In the genomic region with DNA sequence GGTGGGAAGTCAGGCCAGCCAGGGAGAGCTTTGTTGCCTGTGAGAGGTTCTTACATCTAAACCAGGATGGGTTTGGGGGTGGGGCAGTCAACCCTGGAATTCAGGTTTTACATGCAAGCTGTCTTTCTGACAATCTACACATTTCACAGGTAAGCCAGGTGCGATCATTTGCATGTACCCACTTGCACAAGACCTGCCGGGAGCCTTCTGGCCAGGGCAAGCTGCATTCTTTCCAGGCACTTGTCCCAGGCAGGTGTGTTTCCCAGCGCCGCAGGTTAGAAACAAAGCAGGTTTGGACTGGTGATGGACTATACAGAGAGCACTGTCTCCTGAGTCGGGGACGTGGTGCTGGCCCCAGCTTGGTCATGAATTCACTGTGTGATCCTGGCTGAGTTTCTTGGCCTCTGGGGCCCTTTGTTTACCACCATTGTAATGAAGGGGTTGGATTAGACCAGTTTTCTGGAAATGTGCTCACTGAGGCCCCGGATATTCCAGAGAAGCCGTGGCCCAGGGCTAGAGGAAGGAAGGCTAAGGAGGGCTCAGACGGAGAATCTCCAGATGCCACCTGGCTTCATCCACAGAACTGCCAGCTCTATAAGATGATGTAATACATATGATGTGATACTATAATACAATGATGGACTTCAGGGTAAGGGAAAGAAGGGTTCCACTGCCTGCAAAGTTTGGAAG, we compare ENCODE assay signal across 15 cellular contexts.
A peak's percentile ranks its signal among the peaks of the same experiment; 100 is the strongest.
DNase-seq lines count a peak whose midpoint lies in the region; ATAC-seq, FAIRE-seq and TF ChIP-seq lines count a peak whose summit lies in the region.
"Had no signal": no experiment of that assay in that cellular context is flagged by ENCODE, and none has a peak within 500 bp of the region (broad histone marks: within the 10 kb centered on the region; RNA-seq: fewer than 3 reads in every experiment).

No MANE protein-coding gene starts in this region.

- intact Hi-C loops in CD4-positive, alpha-beta memory T cell (cut with micrococcal nuclease), result no loop called here
- intact Hi-C loops in ovary (cut with DNase I), result no loop called here

- peaks cover 2% of the 10 kb centered on the region for H3K27me3 Mint-ChIP-seq in activated CD8-positive, alpha-beta T cell treated with anti-CD3 and anti-CD28 coated beads, Interleukin-2, amount 10 ng/mL, durations not matched to agents 7 days and 5 days (ENCODE audit: low read depth)
- peaks cover 6 to 8% of the 10 kb centered on the region in 2 donors for H3K27me3 Mint-ChIP-seq in CD4-positive, alpha-beta memory T cell

- H3K4me3 ChIP-seq in RWPE2 (ENCODE audit: severe bottlenecking), result no peak overlapping the region
- no peak overlapping the region for H3K4me3 ChIP-seq in keratinocyte (ENCODE audit: control insufficient read depth in 2 of 3, extremely low read depth in 1 of 3, insufficient read depth in 2 of 3, low read depth in 1 of 3, low read length in 3 of 3)
- no peak overlapping the region for H3K4me3 ChIP-seq in smooth muscle cell
- no peak overlapping the region for H3K4me3 ChIP-seq in CD4-positive, alpha-beta memory T cell (ENCODE audit: low read length in 2 of 2)
- H3K4me3 ChIP-seq in ovary, result no peak overlapping the region

- H3K79me2 ChIP-seq in keratinocyte (ENCODE audit: control insufficient read depth, insufficient read depth, low read length) (no peaks in the 10 kb centered on the region), smooth muscle cell (ENCODE audit: low read depth) (no peaks in the 10 kb centered on the region)

- dilution Hi-C loops in keratinocyte (cut with MboI; ENCODE audit: extremely low pct_ligation_motif_present, low sequenced_read_pairs), result no loop called here

- H3K9me3 ChIP-seq in RWPE2 (ENCODE audit: severe bottlenecking), result no peaks in the 10 kb centered on the region
- H3K9me3 ChIP-seq in keratinocyte (ENCODE audit: control insufficient read depth, low read depth, low read length), result no peaks in the 10 kb centered on the region
- H3K9me3 ChIP-seq in smooth muscle cell (replicated peaks; ENCODE audit: low read depth), result no peaks in the 10 kb centered on the region
- H3K9me3 ChIP-seq in CD4-positive, alpha-beta memory T cell (ENCODE audit: control insufficient read depth in 1 of 2, low read length in 2 of 2), result no peaks in the 10 kb centered on the region
- no peaks in the 10 kb centered on the region for H3K9me3 ChIP-seq in ovary

- peak; percentile 100 for FAIRE-seq in keratinocyte (lab: Jason Lieb, UNC)
- FAIRE-seq: islet of Langerhans had no signal

- H3K9me1 ChIP-seq in keratinocyte (ENCODE audit: control insufficient read depth, extremely low read depth, insufficient read depth, low read length), result no peaks in the 10 kb centered on the region

- H4K20me1 ChIP-seq in keratinocyte (ENCODE audit: control insufficient read depth, extremely low read depth, insufficient read depth, low read length) (no peaks in the 10 kb centered on the region), smooth muscle cell (ENCODE audit: low read depth) (no peaks in the 10 kb centered on the region)

- CTCF ChIA-PET in activated CD8-positive, alpha-beta T cell treated with anti-CD3 and anti-CD28 coated beads, Interleukin-2, amount 10 ng/mL, durations not matched to agents 7 days and 5 days (lab: Charles Lee), result no interaction called here
- CTCF ChIA-PET in CD4-positive, alpha-beta memory T cell (lab: Charles Lee; ENCODE audit: partially characterized antibody), result no interaction called here

- H3K27ac Mint-ChIP-seq in activated CD8-positive, alpha-beta T cell treated with anti-CD3 and anti-CD28 coated beads, Interleukin-2, amount 10 ng/mL, durations not matched to agents 7 days and 5 days, result no peak overlapping the region
- H3K27ac Mint-ChIP-seq in CD4-positive, alpha-beta memory T cell, result no peak overlapping the region
- H3K27ac Mint-ChIP-seq: activated CD4-positive, alpha-beta memory T cell treated with anti-CD3 and anti-CD28 coated beads for 36 hours; CD8-positive, alpha-beta memory T cell; T-helper 17 cell had no signal

- POLR2A ChIA-PET in activated CD8-positive, alpha-beta T cell treated with anti-CD3 and anti-CD28 coated beads, Interleukin-2, amount 10 ng/mL, durations not matched to agents 7 days and 5 days (lab: Charles Lee), result no interaction called here
- POLR2A ChIA-PET in CD4-positive, alpha-beta memory T cell (lab: Charles Lee; ENCODE audit: partially characterized antibody), result no interaction called here

- no peak for TF ChIP-seq POLR2A in ovary (IDR thresholded peaks at IDR 0.05)

- H3K4me1 ChIP-seq in RWPE2 (ENCODE audit: insufficient read depth, poor library complexity, severe bottlenecking) (peaks cover 14% of the 10 kb centered on the region), keratinocyte (ENCODE audit: control insufficient read depth, extremely low read depth, insufficient read depth, low read length) (peaks cover 20% of the 10 kb centered on the region), smooth muscle cell (ENCODE audit: low read depth) (no peaks in the 10 kb centered on the region), ovary (ENCODE audit: insufficient read depth) (peaks cover 14% of the 10 kb centered on the region)
- H3K4me1 ChIP-seq in CD4-positive, alpha-beta memory T cell (ENCODE audit: insufficient read depth, low read length), result no peaks in the 10 kb centered on the region

- H3K9me3 Mint-ChIP-seq in activated CD8-positive, alpha-beta T cell treated with anti-CD3 and anti-CD28 coated beads, Interleukin-2, amount 10 ng/mL, durations not matched to agents 7 days and 5 days (ENCODE audit: insufficient read depth), result no peaks in the 10 kb centered on the region
- peaks cover 0 to 2% (median 0%) of the 10 kb centered on the region in 8 donors for H3K9me3 Mint-ChIP-seq in CD4-positive, alpha-beta memory T cell

- H3K27ac ChIP-seq in RWPE2 (ENCODE audit: poor library complexity, severe bottlenecking) (peak overlapping the region; percentile 46), keratinocyte (ENCODE audit: control insufficient read depth, insufficient read depth, low read length) (peak overlapping the region; percentile 64), smooth muscle cell (ENCODE audit: low read depth) (peak overlapping the region; percentile 63), ovary (peak overlapping the region in 1 of 2 donors; percentile 17)
- no peak overlapping the region for H3K27ac ChIP-seq in CD4-positive, alpha-beta memory T cell (ENCODE audit: low read depth, low read length)

- H3K4me3 Mint-ChIP-seq in activated CD8-positive, alpha-beta T cell treated with anti-CD3 and anti-CD28 coated beads, Interleukin-2, amount 10 ng/mL, durations not matched to agents 7 days and 5 days, result no peak overlapping the region
- H3K4me3 Mint-ChIP-seq in CD4-positive, alpha-beta memory T cell, result no peak overlapping the region
- H3K4me3 Mint-ChIP-seq: activated CD4-positive, alpha-beta memory T cell treated with anti-CD3 and anti-CD28 coated beads for 36 hours; CD8-positive, alpha-beta memory T cell; T-helper 17 cell had no signal

- peak; percentile 94 for ATAC-seq in RWPE2 (ENCODE audit: low read depth)
- no peak for ATAC-seq in activated CD8-positive, alpha-beta T cell treated with anti-CD3 and anti-CD28 coated beads, Interleukin-2, amount 10 ng/mL, durations not matched to agents 7 days and 5 days
- ATAC-seq: T-helper 17 cell had no signal

- no peaks in the 10 kb centered on the region for H3K36me3 Mint-ChIP-seq in activated CD8-positive, alpha-beta T cell treated with anti-CD3 and anti-CD28 coated beads, Interleukin-2, amount 10 ng/mL, durations not matched to agents 7 days and 5 days (ENCODE audit: low read depth)
- H3K36me3 Mint-ChIP-seq in CD4-positive, alpha-beta memory T cell, result no peaks in the 10 kb centered on the region
- H3K36me3 Mint-ChIP-seq: activated CD4-positive, alpha-beta memory T cell treated with anti-CD3 and anti-CD28 coated beads for 36 hours; CD8-positive, alpha-beta memory T cell had no signal

- H3K9ac ChIP-seq in keratinocyte (ENCODE audit: control insufficient read depth, extremely low read depth, insufficient read depth, low read length) (peak overlapping the region; percentile 33), smooth muscle cell (ENCODE audit: low read depth) (no peak overlapping the region)

- H3F3A ChIP-seq in smooth muscle cell (ENCODE audit: low read depth), result peaks cover 4% of the 10 kb centered on the region

- no peak for TF ChIP-seq EP300 in ovary (IDR thresholded peaks at IDR 0.05)

- H3K4me2 ChIP-seq in keratinocyte (ENCODE audit: control insufficient read depth, extremely low read depth, insufficient read depth, low read depth, low read length) (peak overlapping the region; percentile 58), smooth muscle cell (no peak overlapping the region)

- no peak overlapping the region for H2AFZ ChIP-seq in keratinocyte (ENCODE audit: control insufficient read depth, low read length)
- H2AFZ ChIP-seq in smooth muscle cell (ENCODE audit: low read depth), result no peak overlapping the region

- no peaks in the 10 kb centered on the region for H3K4me1 Mint-ChIP-seq in activated CD8-positive, alpha-beta T cell treated with anti-CD3 and anti-CD28 coated beads, Interleukin-2, amount 10 ng/mL, durations not matched to agents 7 days and 5 days (ENCODE audit: low read depth)
- no peaks in the 10 kb centered on the region for H3K4me1 Mint-ChIP-seq in CD4-positive, alpha-beta memory T cell
- H3K4me1 Mint-ChIP-seq: CD8-positive, alpha-beta memory T cell had no signal

- peak; percentile 66 for DNase-seq in NCI-H1105 (lab: John Stamatoyannopoulos, UW)
- peak; percentile 88 for DNase-seq in RWPE2 (ENCODE audit: low spot score)
- DNase-seq in keratinocyte (ENCODE audit: low read depth, low spot score), result peak; percentile 99
- no peak for DNase-seq in smooth muscle cell (lab: John Stamatoyannopoulos, UW; ENCODE audit: unreplicated experiment)
- no peak for DNase-seq in activated CD8-positive, alpha-beta T cell treated with anti-CD3 and anti-CD28 coated beads, Interleukin-2, amount 10 ng/mL, durations not matched to agents 7 days and 5 days
- no peak for DNase-seq in CD4-positive, alpha-beta memory T cell
- no peak for DNase-seq in ovary
- DNase-seq in stimulated activated CD4-positive, alpha-beta T cell treated with anti-CD3 and anti-CD28 coated beads, Interleukin-4, amount 100 ng/mL, for 1 hour, result no peak
- DNase-seq: activated CD4-positive, alpha-beta memory T cell treated with anti-CD3 and anti-CD28 coated beads for 36 hours; activated naive CD4-positive, alpha-beta T cell treated with Interleukin-2 at 50 U/mL for 16 hours; CD8-positive, alpha-beta memory T cell; NCI-H1930; stimulated activated CD4-positive, alpha-beta T cell treated with anti-CD3 and anti-CD28 coated beads, Interleukin-4, amount 100 ng/mL, for 4 hours; T-helper 17 cell had no signal

- H3K36me3 ChIP-seq in RWPE2 (ENCODE audit: low read depth) (no peaks in the 10 kb centered on the region), keratinocyte (ENCODE audit: control insufficient read depth in 2 of 2, extremely low read depth in 1 of 2, insufficient read depth in 2 of 2, low read length in 2 of 2) (no peaks in the 10 kb centered on the region), smooth muscle cell (ENCODE audit: low read depth) (no peaks in the 10 kb centered on the region), ovary (no peaks in the 10 kb centered on the region)
- H3K36me3 ChIP-seq in CD4-positive, alpha-beta memory T cell (ENCODE audit: insufficient read depth, low read length), result no peaks in the 10 kb centered on the region

- TF ChIP-seq CTCF in RWPE2 (IDR thresholded peaks at IDR 0.05; ENCODE audit: poor library complexity, severe bottlenecking) (no peak), keratinocyte (optimal IDR thresholded peaks at IDR 0.05 in 1 of 3, IDR thresholded peaks at IDR 0.05 in 1 of 3, conservative IDR thresholded peaks at IDR 0.05 in 1 of 3; ENCODE audit: extremely low read depth in 1 of 3, insufficient read depth in 2 of 3, low read length in 3 of 3) (no peak), smooth muscle cell (IDR thresholded peaks at IDR 0.05; ENCODE audit: borderline replicate concordance, insufficient read depth, poor library complexity, severe bottlenecking) (no peak), ovary (IDR thresholded peaks at IDR 0.05) (no peak)

- H3K27me3 ChIP-seq in RWPE2 (ENCODE audit: insufficient read depth, poor library complexity, severe bottlenecking) (no peaks in the 10 kb centered on the region), keratinocyte (ENCODE audit: control insufficient read depth, extremely low read depth, insufficient read depth, low read length) (no peaks in the 10 kb centered on the region), smooth muscle cell (ENCODE audit: low read depth) (no peaks in the 10 kb centered on the region), ovary (no peaks in the 10 kb centered on the region)
- H3K27me3 ChIP-seq in CD4-positive, alpha-beta memory T cell (ENCODE audit: insufficient read depth, low read length), result no peaks in the 10 kb centered on the region

- WGBS in smooth muscle cell (ENCODE audit: low lambda C conversion rate), result 69% methylated on average over 9 of the region's 9 CpGs
- WGBS in ovary, 3 donors, result 92 to 93% (median 93%) methylated on average over 9 of the region's 9 CpGs

Comparison
In these comparisons a context has a peak if more than half of its experiments do, and no peak if none do; other contexts are left out.
1. DNase-seq: peak in NCI-H1105 (single experiment), RWPE2 (single experiment) and keratinocyte (single experiment); none in smooth muscle cell (single experiment), activated CD8-positive, alpha-beta T cell treated with anti-CD3 and anti-CD28 coated beads, Interleukin-2, amount 10 ng/mL, durations not matched to agents 7 days and 5 days (single experiment), CD4-positive, alpha-beta memory T cell (0 of 5), ovary (0 of 5) and stimulated activated CD4-positive, alpha-beta T cell treated with anti-CD3 and anti-CD28 coated beads, Interleukin-4, amount 100 ng/mL, for 1 hour (single experiment).